Comparison of ENCODE assay signal across 8 cellular contexts in genomic region chr20:8721098-8721497, GRCh38.
DNase-seq lines count a peak whose midpoint lies in the region; ATAC-seq lines count a peak whose summit lies in the region.

No MANE protein-coding gene starts in this region.

- DNase-seq in DMS53 treated with DMSO at 0.1 percent for 48 hours (lab: John Stamatoyannopoulos, UW; ENCODE audit: unreplicated experiment) (peak; percentile 41), NCI-H2196 treated with DMSO at 0.1 percent for 48 hours (lab: John Stamatoyannopoulos, UW; ENCODE audit: unreplicated experiment) (peak; percentile 34), head of caudate nucleus (peak in 27 of 42 donors; percentile 12 to 74 (median 43)), pulmonary artery endothelial cell (ENCODE audit: low read depth, low spot score) (peak; percentile 47)
- DNase-seq in activated CD4-positive, alpha-beta T cell treated with anti-CD3 and anti-CD28 coated beads for 48 hours = peak; percentile 15
- no peak for DNase-seq in activated CD8-positive, alpha-beta memory T cell treated with anti-CD3 and anti-CD28 coated beads for 24 hours

- intact Hi-C loops in head of caudate nucleus (cut with DNase I) = loop anchor here (10.0 kb wide), 1 partner anchor 686 kb away; no protein-coding TSS in a partner anchor

- ATAC-seq in HG02678 (IDR thresholded peaks at IDR 0.05; ENCODE audit: unreplicated experiment) (peak; percentile 73), HG03354 (IDR thresholded peaks at IDR 0.05; ENCODE audit: poor library complexity, severe bottlenecking, unreplicated experiment) (no peak)
